26 cellular contexts compared by ENCODE assay signal in genomic region chr2:222280795-222281194, GRCh38. TPM values are rescaled to one million over a fixed set of nuclear protein-coding genes. Genes with fewer than 3 reads are reported as not detected.
"Had no signal": no experiment of that assay in that cellular context is flagged by ENCODE, and none has a peak within 500 bp of the region (broad histone marks: within the 10 kb centered on the region; RNA-seq: fewer than 3 reads in every experiment).

No MANE protein-coding gene starts in this region.

- H3K36me3 Mint-ChIP-seq: activated naive CD4-positive, alpha-beta T cell treated with anti-CD3 and anti-CD28 coated beads, Interleukin-2, amount 50 U/mL, for 72 hours had no signal

- H3K27ac Mint-ChIP-seq: activated B cell treated with CpG ODN at 0.5 μM for 24 hours; activated CD4-positive, alpha-beta T cell treated with anti-CD3 and anti-CD28 coated beads for 36 hours; activated naive CD4-positive, alpha-beta T cell treated with anti-CD3 and anti-CD28 coated beads, Interleukin-2, amount 50 U/mL, for 72 hours; activated T-cell treated with anti-CD3 and anti-CD28 coated beads, Interleukin-2, amount 50 U/mL, for 24 hours; activated T-helper 17 cell treated with anti-CD3 and anti-CD28 coated beads, Interleukin-2, amount 50 U/mL, for 72 hours; nephron had no signal

- H3K36me3 ChIP-seq: esophagus squamous epithelium, heart left ventricle, pancreas, sigmoid colon, thoracic aorta, upper lobe of left lung had no signal

- H3K4me1 ChIP-seq: esophagus squamous epithelium, heart left ventricle, pancreas, sigmoid colon, upper lobe of left lung had no signal

- H3K9me3 Mint-ChIP-seq: activated B cell treated with CpG ODN at 0.5 μM for 24 hours; activated T-cell treated with anti-CD3 and anti-CD28 coated beads, Interleukin-2, amount 50 U/mL, for 24 hours; activated T-helper 17 cell treated with anti-CD3 and anti-CD28 coated beads, Interleukin-2, amount 50 U/mL, for 72 hours; nephron had no signal

- H3K4me1 Mint-ChIP-seq: activated B cell treated with CpG ODN at 0.5 μM for 24 hours; activated CD4-positive, alpha-beta T cell treated with anti-CD3 and anti-CD28 coated beads for 36 hours; activated T-helper 17 cell treated with anti-CD3 and anti-CD28 coated beads, Interleukin-2, amount 50 U/mL, for 72 hours had no signal

- DNase-seq: activated B cell treated with CpG ODN at 0.5 μM for 24 hours; activated CD4-positive, alpha-beta T cell treated with anti-CD3 and anti-CD28 coated beads for 36 hours; activated CD4-positive, alpha-beta T cell treated with anti-CD3 and anti-CD28 coated beads, Interleukin-2, amount 50 U/mL, for 4 hours; activated CD8-positive, alpha-beta memory T cell treated with anti-CD3 and anti-CD28 coated beads for 24 hours; activated CD8-positive, alpha-beta memory T cell treated with anti-CD3 and anti-CD28 coated beads, Interleukin-2, amount 50 U/mL, for 4 hours; activated T-cell treated with anti-CD3 and anti-CD28 coated beads, Interleukin-2, amount 50 U/mL, for 24 hours; cerebellar nuclear complex; esophagus squamous epithelium; heart left ventricle; left ventricle myocardium superior; mammary epithelial cell; midbrain; pancreas; sigmoid colon; stimulated activated CD4-positive, alpha-beta T cell treated with anti-CD3 and anti-CD28 coated beads, Interleukin-4, amount 100 ng/mL, for 1 hour; stimulated activated naive CD4-positive, alpha-beta T cell; T-helper 9 cell; upper lobe of left lung had no signal

- H3K27ac ChIP-seq: coronary artery, esophagus squamous epithelium, heart left ventricle, pancreas, sigmoid colon, thoracic aorta, upper lobe of left lung had no signal

- H3K4me3 ChIP-seq: coronary artery, esophagus squamous epithelium, heart left ventricle, pancreas, sigmoid colon, thoracic aorta, upper lobe of left lung had no signal

- H3K4me3 Mint-ChIP-seq: activated B cell treated with CpG ODN at 0.5 μM for 24 hours; activated CD4-positive, alpha-beta T cell treated with anti-CD3 and anti-CD28 coated beads for 36 hours; activated T-cell treated with anti-CD3 and anti-CD28 coated beads, Interleukin-2, amount 50 U/mL, for 24 hours; activated T-helper 17 cell treated with anti-CD3 and anti-CD28 coated beads, Interleukin-2, amount 50 U/mL, for 72 hours; nephron had no signal

- H3K9me3 ChIP-seq: esophagus squamous epithelium, heart left ventricle, pancreas, sigmoid colon, thoracic aorta, upper lobe of left lung had no signal

RNA-seq across cellular contexts. Expression of gene PAX3, which starts 18.0 kb away (rescaled TPM):
- total RNA-seq: activated B cell treated with CpG ODN at 0.5 μM for 24 hours; activated CD4-positive, alpha-beta T cell treated with anti-CD3 and anti-CD28 coated beads for 36 hours; activated naive CD4-positive, alpha-beta T cell treated with anti-CD3 and anti-CD28 coated beads, Interleukin-2, amount 50 U/mL, for 72 hours; activated T-helper 17 cell treated with anti-CD3 and anti-CD28 coated beads, Interleukin-2, amount 50 U/mL, for 72 hours; bronchial epithelial cell; esophagus squamous epithelium; left ventricle myocardium superior; mammary epithelial cell; pancreas; pulmonary artery endothelial cell; sigmoid colon; T-helper 1 cell treated with Interleukin-12 subunit alpha and Interleukin-12 subunit beta and Interleukin-4 antibody, amounts not matched to agents 30 ng/mL and 1 ng/mL, for 36 hours; thoracic aorta had no signal
- polyA plus RNA-seq: heart left ventricle, mammary epithelial cell, pancreas, sigmoid colon had no signal
